In the genomic region with DNA sequence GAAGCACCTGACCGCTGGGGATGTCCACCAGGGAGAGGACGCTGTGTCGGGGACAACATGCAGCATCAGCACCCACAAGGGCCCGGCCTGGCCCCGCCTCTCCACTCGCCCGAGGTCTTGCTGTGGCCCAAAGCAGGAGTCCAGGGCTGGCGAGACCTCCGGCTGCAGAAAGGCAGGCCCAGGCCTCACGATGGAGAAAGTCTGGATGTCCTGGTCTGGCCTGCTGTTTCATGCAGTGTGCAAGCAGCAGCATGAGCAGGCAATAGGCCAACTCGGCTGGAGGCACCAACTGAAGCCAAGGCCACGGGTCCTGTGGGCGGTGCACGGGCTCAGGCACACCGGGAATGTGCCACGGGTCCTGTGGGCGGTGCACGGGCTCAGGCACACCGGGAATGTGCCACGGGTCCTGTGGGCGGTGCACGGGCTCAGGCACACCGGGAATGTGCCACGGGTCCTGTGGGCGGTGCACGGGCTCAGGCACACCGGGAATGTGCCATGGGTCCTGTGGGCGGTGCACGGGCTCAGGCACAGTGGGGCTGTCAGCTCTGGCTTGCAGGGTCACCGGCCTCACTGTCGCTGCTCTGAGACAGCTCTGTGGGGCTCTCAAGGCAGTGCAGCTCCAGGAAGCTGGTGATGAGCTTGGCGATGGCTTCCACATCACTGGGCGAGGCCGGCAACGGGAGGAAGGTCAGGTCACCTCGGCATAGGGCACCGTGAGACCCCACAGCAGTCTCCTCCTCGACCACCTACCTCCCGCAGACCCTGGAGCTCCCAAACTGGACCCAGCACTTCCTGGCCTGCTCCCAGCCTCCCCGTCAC, we compare ENCODE assay signal across 1 cellular context.
TF ChIP-seq lines count a peak whose summit lies in the region.

No MANE protein-coding gene starts in this region.

TF ChIP-seq in HepG2, 621 proteins besides CTCF, POLR2A, EP300 and RAD21:
- TF ChIP-seq AGO2 (optimal IDR thresholded peaks at IDR 0.05; ENCODE audit: low read depth, low read length), result peak; percentile 72
- TF ChIP-seq, protein P1, sequence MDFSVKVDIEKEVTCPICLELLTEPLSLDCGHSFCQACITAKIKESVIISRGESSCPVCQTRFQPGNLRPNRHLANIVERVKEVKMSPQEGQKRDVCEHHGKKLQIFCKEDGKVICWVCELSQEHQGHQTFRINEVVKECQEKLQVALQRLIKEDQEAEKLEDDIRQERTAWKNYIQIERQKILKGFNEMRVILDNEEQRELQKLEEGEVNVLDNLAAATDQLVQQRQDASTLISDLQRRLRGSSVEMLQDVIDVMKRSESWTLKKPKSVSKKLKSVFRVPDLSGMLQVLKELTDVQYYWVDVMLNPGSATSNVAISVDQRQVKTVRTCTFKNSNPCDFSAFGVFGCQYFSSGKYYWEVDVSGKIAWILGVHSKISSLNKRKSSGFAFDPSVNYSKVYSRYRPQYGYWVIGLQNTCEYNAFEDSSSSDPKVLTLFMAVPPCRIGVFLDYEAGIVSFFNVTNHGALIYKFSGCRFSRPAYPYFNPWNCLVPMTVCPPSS (IDR thresholded peaks at IDR 0.05), result no peak
